Comparison of ENCODE assay signal across 26 cellular contexts in the genomic region with DNA sequence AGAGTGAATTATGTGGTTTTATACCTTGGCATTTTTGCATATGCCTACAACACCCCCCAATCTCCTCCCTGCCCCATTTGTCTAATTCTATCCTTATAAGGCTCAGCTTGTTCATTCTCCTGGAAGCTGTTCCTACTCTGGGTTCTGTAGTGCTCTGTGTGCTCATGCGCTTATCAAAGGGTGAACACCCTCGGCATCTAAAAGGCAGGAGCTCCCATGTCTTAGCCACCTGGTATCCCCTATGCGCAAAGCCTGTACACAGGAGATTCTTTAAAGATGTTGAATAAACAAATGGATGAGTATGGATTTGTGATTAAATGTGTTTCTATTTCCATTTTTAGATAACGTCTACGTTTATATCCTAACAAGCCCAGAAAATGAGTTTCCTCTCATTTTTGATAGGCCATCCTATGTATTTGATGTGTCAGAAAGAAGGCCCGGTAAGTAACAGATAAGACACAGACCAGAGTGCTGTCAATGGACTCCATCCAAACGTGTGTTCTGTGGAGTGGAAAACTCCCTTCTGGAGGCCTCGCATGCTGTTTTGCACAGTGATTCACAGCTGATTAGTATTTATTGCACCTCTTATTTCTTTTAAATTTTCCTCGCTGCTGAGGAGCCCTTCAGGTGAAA. TPM values are rescaled to one million over a fixed set of nuclear protein-coding genes. Genes with fewer than 3 reads are reported as not detected.
DNase-seq lines count a peak whose midpoint lies in the region; ATAC-seq and TF ChIP-seq lines count a peak whose summit lies in the region.
"Had no signal": no experiment of that assay in that cellular context is flagged by ENCODE, and none has a peak within 500 bp of the region (broad histone marks: within the 10 kb centered on the region; RNA-seq: fewer than 3 reads in every experiment).

No MANE protein-coding gene starts in this region.

- H3K4me1 ChIP-seq in mesenchymal stem cell (ENCODE audit: control insufficient read depth, insufficient read depth, low read depth, low read length): peaks cover 15% of the 10 kb centered on the region
- H3K4me1 ChIP-seq in uterus: peaks cover 0 to 4% of the 10 kb centered on the region in 2 donors
- no peaks in the 10 kb centered on the region for H3K4me1 ChIP-seq in PC-3 (ENCODE audit: insufficient read depth, low read length)

- ATAC-seq in GM18858 (IDR thresholded peaks at IDR 0.05; ENCODE audit: unreplicated experiment) (no peak), PC-3 (no peak)
- ATAC-seq: left ventricle myocardium superior, sciatic nerve had no signal

- H3K14ac ChIP-seq in mesenchymal stem cell (ENCODE audit: low read length in 2 of 2): no peak overlapping the region

- no peak overlapping the region for H3K23ac ChIP-seq in mesenchymal stem cell (ENCODE audit: low read length in 2 of 2)

- no peak overlapping the region for H4K91ac ChIP-seq in mesenchymal stem cell (ENCODE audit: low read length)

- H3K79me1 ChIP-seq in mesenchymal stem cell (replicated peaks; ENCODE audit: low read length, poor library complexity, severe bottlenecking): no peaks in the 10 kb centered on the region

- H2BK12ac ChIP-seq in mesenchymal stem cell (ENCODE audit: low read length in 2 of 2): no peak overlapping the region

- CTCF ChIA-PET in PC-3 (lab: Charles Lee): interaction anchor here (0.7 kb wide), 1 partner anchor 111 kb away, joined by 3 read pairs; no protein-coding TSS in a partner anchor

- H3K4me3 Mint-ChIP-seq in brain: peak overlapping the region in 2 of 5 experiments; percentile 29 to 40
- H3K4me3 Mint-ChIP-seq: activated CD4-positive, alpha-beta T cell treated with anti-CD3 and anti-CD28 coated beads, Interleukin-2, amount 10 ng/mL, durations not matched to agents 7 days and 5 days; activated naive CD8-positive, alpha-beta T cell; activated T-helper 1 cell treated with anti-CD3 and anti-CD28 coated beads, Interleukin-12 subunit alpha, Interleukin-12 subunit beta, Interleukin-2, Interleukin-4 antibody, amounts not matched to agents 30 ng/mL and 10 ng/mL and 1 ng/mL, durations not matched to agents 14 hours and 24 hours and 36 hours; CD4-positive, alpha-beta memory T cell; T-helper 1 cell treated with Interleukin-12 subunit alpha and Interleukin-12 subunit beta and Interleukin-4 antibody, amounts not matched to agents 30 μg/mL and 1 μg/mL, for 36 hours had no signal

- H3K27me3 Mint-ChIP-seq in brain: no peaks in the 10 kb centered on the region
- H3K27me3 Mint-ChIP-seq: CD4-positive, alpha-beta memory T cell had no signal

- H3K36me3 Mint-ChIP-seq in brain: no peaks in the 10 kb centered on the region
- H3K36me3 Mint-ChIP-seq: CD4-positive, alpha-beta memory T cell had no signal

- no peaks in the 10 kb centered on the region for H3K9me2 ChIP-seq in PC-3 (replicated peaks; ENCODE audit: low read length)

- no peaks in the 10 kb centered on the region for H4K20me1 ChIP-seq in PC-3 (ENCODE audit: low read length)

- no peak for TF ChIP-seq CTCF in brain (conservative IDR thresholded peaks at IDR 0.05)
- no peak for TF ChIP-seq CTCF in uterus (IDR thresholded peaks at IDR 0.05)
- TF ChIP-seq CTCF in PC-3 (conservative IDR thresholded peaks at IDR 0.05; ENCODE audit: low read depth, low read length): no peak
- TF ChIP-seq CTCF in WERI-Rb-1 (IDR thresholded peaks at IDR 0.05; ENCODE audit: low read depth, low read length): no peak

- H3K4ac ChIP-seq in mesenchymal stem cell (ENCODE audit: low read depth in 1 of 2, low read length in 2 of 2): no peak overlapping the region

- no peak overlapping the region for H2BK120ac ChIP-seq in mesenchymal stem cell (ENCODE audit: low read depth, low read length)

- H2AK5ac ChIP-seq in mesenchymal stem cell (ENCODE audit: low read length, severe bottlenecking): no peak overlapping the region

- H3K4me3 ChIP-seq in mesenchymal stem cell (ENCODE audit: insufficient read depth in 1 of 2, low read depth in 1 of 2, low read length in 2 of 2): no peak overlapping the region
- H3K4me3 ChIP-seq in uterus: no peak overlapping the region
- no peak overlapping the region for H3K4me3 ChIP-seq in PC-3 (ENCODE audit: low read length)
- no peak overlapping the region for H3K4me3 ChIP-seq in WERI-Rb-1 (ENCODE audit: low read depth, low read length)
- H3K4me3 ChIP-seq: stomach, tibial nerve had no signal

- WGBS in mesenchymal stem cell: 84% methylated on average over 8 of the region's 9 CpGs

- H3K9ac ChIP-seq in mesenchymal stem cell (ENCODE audit: low read length) (peak overlapping the region; percentile 49), PC-3 (ENCODE audit: low read length) (no peak overlapping the region)

- H3K4me2 ChIP-seq in mesenchymal stem cell (ENCODE audit: low read length, poor library complexity, severe bottlenecking) (no peak overlapping the region), PC-3 (ENCODE audit: low read length) (no peak overlapping the region)

- BruUV-seq in PC-3 (replicated peaks; lab: Mats Ljungman, UMichigan): no TSS peak

- H2BK15ac ChIP-seq in mesenchymal stem cell (ENCODE audit: low read depth, poor library complexity, severe bottlenecking): no peak overlapping the region

- H3K9me3 Mint-ChIP-seq in brain: peaks cover 0 to 2% (median 0%) of the 10 kb centered on the region in 5 experiments
- H3K9me3 Mint-ChIP-seq: activated CD4-positive, alpha-beta T cell treated with anti-CD3 and anti-CD28 coated beads, Interleukin-2, amount 10 ng/mL, durations not matched to agents 7 days and 5 days; activated T-helper 1 cell treated with anti-CD3 and anti-CD28 coated beads, Interleukin-12 subunit alpha, Interleukin-12 subunit beta, Interleukin-2, Interleukin-4 antibody, amounts not matched to agents 30 ng/mL and 10 ng/mL and 1 ng/mL, durations not matched to agents 14 hours and 24 hours and 36 hours; nephron; T-helper 1 cell treated with Interleukin-12 subunit alpha and Interleukin-12 subunit beta and Interleukin-4 antibody, amounts not matched to agents 30 μg/mL and 1 μg/mL, for 36 hours had no signal

- no peaks in the 10 kb centered on the region for H3K36me3 ChIP-seq in mesenchymal stem cell (ENCODE audit: control insufficient read depth in 1 of 2, insufficient read depth in 2 of 2, low read depth in 1 of 2, low read length in 2 of 2)
- no peaks in the 10 kb centered on the region for H3K36me3 ChIP-seq in uterus
- no peaks in the 10 kb centered on the region for H3K36me3 ChIP-seq in PC-3 (ENCODE audit: low read depth, low read length)
- H3K36me3 ChIP-seq in WERI-Rb-1: no peaks in the 10 kb centered on the region
- H3K36me3 ChIP-seq: stomach, tibial nerve had no signal

- intact Hi-C loops in uterus (cut with DNase I; ENCODE audit: low total_unique reads): no loop called here
- intact Hi-C loops in PC-3 (cut with micrococcal nuclease): no loop called here

- H4K8ac ChIP-seq in mesenchymal stem cell (ENCODE audit: low read length): no peak overlapping the region

- H3F3A ChIP-seq in PC-3 (ENCODE audit: low read length, unreplicated experiment): no peaks in the 10 kb centered on the region

- no peak overlapping the region for H3K18ac ChIP-seq in mesenchymal stem cell (ENCODE audit: low read depth in 1 of 2, low read length in 2 of 2)

- H3K27me3 ChIP-seq in mesenchymal stem cell (ENCODE audit: control insufficient read depth in 1 of 2, insufficient read depth in 1 of 2, low read length in 2 of 2): no peaks in the 10 kb centered on the region
- H3K27me3 ChIP-seq in uterus: no peaks in the 10 kb centered on the region
- H3K27me3 ChIP-seq in PC-3 (ENCODE audit: low read length): no peaks in the 10 kb centered on the region
- H3K27me3 ChIP-seq in WERI-Rb-1 (ENCODE audit: insufficient read depth, low read depth, severe bottlenecking): no peaks in the 10 kb centered on the region
- H3K27me3 ChIP-seq: stomach, tibial nerve had no signal

- POLR2A ChIA-PET in PC-3 (lab: Charles Lee; ENCODE audit: unreplicated experiment): interaction anchor here (0.7 kb wide), 1 partner anchor 34 kb away, joined by 3 read pairs; no protein-coding TSS in a partner anchor

- DNase-seq in DMS79 treated with DMSO at 0.1 percent for 48 hours (lab: John Stamatoyannopoulos, UW) (peak; percentile 24), DMS79 (lab: John Stamatoyannopoulos, UW) (no peak), mesenchymal stem cell (no peak), uterus (peak; percentile 41 to 47), PC-3 (no peak), WERI-Rb-1 (no peak)
- DNase-seq: activated CD4-positive, alpha-beta T cell treated with anti-CD3 and anti-CD28 coated beads, Interleukin-2, amount 10 ng/mL, durations not matched to agents 7 days and 5 days; CD4-positive, alpha-beta memory T cell; GOT3; hypothalamus; left ventricle myocardium superior; midbrain; NCI-H1417; NCI-H2107; NCI-H524; stimulated activated CD4-positive, alpha-beta T cell treated with anti-CD3 and anti-CD28 coated beads, Interleukin-15, amount 100 ng/mL, for 24 hours; stomach had no signal

- H2BK5ac ChIP-seq in mesenchymal stem cell (ENCODE audit: low read depth, low read length, poor library complexity, severe bottlenecking): no peak overlapping the region

- no peak overlapping the region for H2AFZ ChIP-seq in mesenchymal stem cell (ENCODE audit: low read depth, low read length)
- no peak overlapping the region for H2AFZ ChIP-seq in PC-3 (ENCODE audit: low read length)

- H3K27ac ChIP-seq in mesenchymal stem cell (ENCODE audit: low read length, poor library complexity, severe bottlenecking) (no peak overlapping the region), uterus (peak overlapping the region; percentile 36 to 60), PC-3 (ENCODE audit: low read length) (no peak overlapping the region), WERI-Rb-1 (no peak overlapping the region)
- H3K27ac ChIP-seq: 22Rv1, stomach, tibial nerve had no signal

- H3K79me2 ChIP-seq in PC-3 (ENCODE audit: low read length): no peaks in the 10 kb centered on the region

- TF ChIP-seq POLR2A in uterus (IDR thresholded peaks at IDR 0.05): no peak

- H3K9me3 ChIP-seq in mesenchymal stem cell (ENCODE audit: control insufficient read depth, low read length) (no peaks in the 10 kb centered on the region), uterus (no peaks in the 10 kb centered on the region), PC-3 (ENCODE audit: low read length) (no peaks in the 10 kb centered on the region), WERI-Rb-1 (ENCODE audit: severe bottlenecking) (no peaks in the 10 kb centered on the region)
- H3K9me3 ChIP-seq: stomach, tibial nerve had no signal

- H3K4me1 Mint-ChIP-seq in brain: peaks cover 73% of the 10 kb centered on the region

- H3K27ac Mint-ChIP-seq in brain: peak overlapping the region; percentile 1 to 83 (median 79)
- H3K27ac Mint-ChIP-seq: activated CD4-positive, alpha-beta T cell treated with anti-CD3 and anti-CD28 coated beads, Interleukin-2, amount 10 ng/mL, durations not matched to agents 7 days and 5 days; activated T-helper 1 cell treated with anti-CD3 and anti-CD28 coated beads, Interleukin-12 subunit alpha, Interleukin-12 subunit beta, Interleukin-2, Interleukin-4 antibody, amounts not matched to agents 30 ng/mL and 10 ng/mL and 1 ng/mL, durations not matched to agents 14 hours and 24 hours and 36 hours; T-helper 1 cell treated with Interleukin-12 subunit alpha and Interleukin-12 subunit beta and Interleukin-4 antibody, amounts not matched to agents 30 μg/mL and 1 μg/mL, for 36 hours had no signal

RNA-seq across cellular contexts. Expression of a gene that starts 52.6 kb away (rescaled TPM):
- 2.1 TPM for polyA plus RNA-seq in brain (ENCODE audit: insufficient read depth, low read depth, low replicate concordance)
- 2.8 TPM for polyA plus RNA-seq in mesenchymal stem cell (2013, experiment 1 of 2)
- polyA plus RNA-seq in mesenchymal stem cell (2013, experiment 2 of 2): 3.1 TPM
- total RNA-seq in uterus (1 to 10 TPM in 3 of 4 donors, not detected in 1; 5.4 to 7.9 (median 5.9) TPM), PC-3 (2014; rRNA removed) (5.9 and 9.8 TPM in 2 replicates)

Comparison
In these comparisons a context has a peak if more than half of its experiments do, and no peak if none do; other contexts are left out.
1. DNase-seq: peak in DMS79 treated with DMSO at 0.1 percent for 48 hours (single experiment) and uterus (2 of 2); none in DMS79 (single experiment), mesenchymal stem cell (single experiment), PC-3 (single experiment) and WERI-Rb-1 (single experiment).
2. H3K27ac ChIP-seq: peak in uterus (2 of 2); none in mesenchymal stem cell (single experiment), PC-3 (single experiment) and WERI-Rb-1 (single experiment).